Comparison of ENCODE assay signal across 24 cellular contexts in the genomic region with DNA sequence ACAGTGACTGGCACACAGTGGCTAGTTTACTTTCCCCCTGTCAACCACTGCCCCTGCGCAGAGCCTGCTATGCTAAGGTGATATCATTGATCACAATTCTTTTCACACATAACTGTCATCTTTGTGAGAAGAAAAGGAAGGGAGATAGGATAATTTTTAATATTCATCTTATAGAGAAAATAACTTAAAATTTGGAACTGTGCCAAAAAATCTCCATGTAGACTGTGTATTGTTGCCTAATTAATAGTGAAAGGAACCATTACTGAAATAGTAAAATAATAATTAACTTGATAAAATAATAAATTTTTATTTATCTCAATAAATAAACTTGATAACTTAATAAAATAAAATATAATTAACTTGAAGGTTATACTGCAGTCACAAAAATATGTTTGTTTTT.
"Had no signal": no experiment of that assay in that cellular context is flagged by ENCODE, and none has a peak within 500 bp of the region (broad histone marks: within the 10 kb centered on the region; RNA-seq: fewer than 3 reads in every experiment).

No MANE protein-coding gene starts in this region.

- H3K9me3 Mint-ChIP-seq: mesothelial cell of epicardium had no signal

- ATAC-seq: foreskin keratinocyte; gastrocnemius medialis; heart right ventricle; left cardiac atrium; left lung; left ventricle myocardium superior; lower lobe of right lung; mucosa of descending colon; naive thymus-derived CD8-positive, alpha-beta T cell had no signal

- H3K27ac Mint-ChIP-seq: mesothelial cell of epicardium; naive B cell; naive thymus-derived CD8-positive, alpha-beta T cell had no signal

- H3K27me3 Mint-ChIP-seq: naive B cell; naive thymus-derived CD8-positive, alpha-beta T cell had no signal

- H3K4me1 ChIP-seq: esophagus muscularis mucosa, foreskin keratinocyte, gastrocnemius medialis, heart right ventricle, left lung, lower lobe of right lung had no signal

- H3K4me1 Mint-ChIP-seq: mesothelial cell of epicardium; naive B cell; naive thymus-derived CD8-positive, alpha-beta T cell had no signal

- H3K36me3 Mint-ChIP-seq: mesothelial cell of epicardium; naive B cell; naive thymus-derived CD8-positive, alpha-beta T cell had no signal

- H3K4me3 Mint-ChIP-seq: mesothelial cell of epicardium; naive B cell; naive thymus-derived CD8-positive, alpha-beta T cell had no signal

- H3K36me3 ChIP-seq: esophagus muscularis mucosa, gastrocnemius medialis, heart right ventricle, left lung, lower lobe of right lung had no signal

- H3K27me3 ChIP-seq: dorsolateral prefrontal cortex, esophagus muscularis mucosa, foreskin keratinocyte, gastrocnemius medialis, heart right ventricle, left lung had no signal

- H3K4me3 ChIP-seq: coronary artery, dorsolateral prefrontal cortex, esophagus muscularis mucosa, gastrocnemius medialis, heart right ventricle, left lung, lower lobe of right lung, mucosa of descending colon had no signal

- H3K9me3 ChIP-seq: esophagus muscularis mucosa, gastrocnemius medialis, heart right ventricle, left lung, lower lobe of right lung, mucosa of descending colon had no signal

- FAIRE-seq: colon, endothelial cell of umbilical vein had no signal

- DNase-seq: dermis blood vessel endothelial cell; dorsolateral prefrontal cortex; effector CD4-positive, alpha-beta T cell; effector memory CD4-positive, alpha-beta T cell; foreskin keratinocyte; gastrocnemius medialis; glutamatergic neuron; head of caudate nucleus; heart right ventricle; hippocampal formation; islet precursor cell; left cardiac atrium; left lung; left ventricle myocardium superior; lower lobe of right lung; mesenchymal stem cell; mucosa of descending colon; naive B cell; naive thymus-derived CD8-positive, alpha-beta T cell had no signal

- H3K27ac ChIP-seq: coronary artery, dorsolateral prefrontal cortex, esophagus muscularis mucosa, foreskin keratinocyte, gastrocnemius medialis, heart right ventricle, left lung, lower lobe of right lung had no signal
